Comparison of ENCODE assay signal across 12 cellular contexts in the genomic region with DNA sequence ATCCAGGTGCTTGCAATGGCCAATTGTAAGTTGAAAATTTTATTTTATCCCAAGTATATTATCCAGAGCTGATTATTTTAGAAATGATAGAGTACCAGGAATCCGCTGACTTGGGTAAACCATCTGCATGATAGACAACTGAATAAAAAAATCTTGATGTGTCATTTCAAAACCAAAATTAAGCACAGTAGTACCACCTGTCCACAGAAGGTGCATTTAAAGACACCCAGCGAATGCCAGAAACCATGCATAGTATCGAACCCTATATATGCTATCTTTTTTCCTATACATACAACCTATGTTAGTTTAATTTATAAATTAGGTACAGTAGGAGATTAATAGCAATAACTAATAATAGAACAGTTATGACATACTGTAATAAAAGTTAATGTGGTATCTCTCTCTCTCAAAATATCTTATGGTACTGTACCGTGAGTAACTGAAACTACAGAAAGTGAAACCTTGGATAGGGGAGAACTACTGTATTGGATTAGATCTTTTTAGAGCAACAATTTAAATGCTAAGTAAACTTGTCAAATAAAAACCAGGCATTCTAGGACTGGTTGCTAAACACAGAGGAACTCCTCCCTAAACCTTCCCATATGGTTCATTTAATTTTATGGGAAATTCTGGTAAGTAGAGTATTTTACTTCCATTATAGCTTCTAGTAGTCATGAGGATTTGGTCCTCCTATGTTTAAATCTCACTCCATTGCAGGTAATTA. TPM values are rescaled to one million over a fixed set of nuclear protein-coding genes. Genes with fewer than 3 reads are reported as not detected.
DNase-seq lines count a peak whose midpoint lies in the region; ATAC-seq and TF ChIP-seq lines count a peak whose summit lies in the region.
"Had no signal": no experiment of that assay in that cellular context is flagged by ENCODE, and none has a peak within 500 bp of the region (broad histone marks: within the 10 kb centered on the region; RNA-seq: fewer than 3 reads in every experiment).

No MANE protein-coding gene starts in this region.

- no peak overlapping the region for H2AFZ ChIP-seq in DND-41 (ENCODE audit: low read depth, low read length)

- H3K4me2 ChIP-seq in DND-41 (ENCODE audit: insufficient read depth, low read length): peak overlapping the region; percentile 83

- H3K27ac Mint-ChIP-seq in immature natural killer cell: peak overlapping the region; percentile 20 to 82 (median 70)

- ATAC-seq in DND-41 (ENCODE audit: insufficient read depth, low read depth) (peak; percentile 44; the same call in 2 of the 3 replicates), GM19395 (IDR thresholded peaks at IDR 0.05; ENCODE audit: unreplicated experiment) (peak; percentile 53), GM19023 (IDR thresholded peaks at IDR 0.05; ENCODE audit: unreplicated experiment) (no peak), GM19467 (IDR thresholded peaks at IDR 0.05; ENCODE audit: unreplicated experiment) (no peak)

- no peak for TF ChIP-seq CTCF in DND-41 (IDR thresholded peaks at IDR 0.05; ENCODE audit: borderline replicate concordance, extremely low read depth, low read length, poor library complexity, severe bottlenecking)

- peak overlapping the region; percentile 47 for H3K27ac ChIP-seq in DND-41 (ENCODE audit: low read length)
- H3K27ac ChIP-seq: ovary, SJCRH30 had no signal

- peaks cover 100% of the 10 kb centered on the region for H3K79me2 ChIP-seq in DND-41 (ENCODE audit: insufficient read depth, low read length)

- peak overlapping the region in 1 of 2 experiments; percentile 68; a peak in 1 of 4 replicates for H3K4me3 ChIP-seq in DND-41 (ENCODE audit: low read depth in 1 of 2, low read length in 2 of 2)
- H3K4me3 ChIP-seq: ovary, SJCRH30 had no signal

- peak overlapping the region; percentile 68 to 88 (median 75) for H3K4me3 Mint-ChIP-seq in immature natural killer cell

- peaks cover 98% of the 10 kb centered on the region for H3K4me1 ChIP-seq in DND-41 (ENCODE audit: insufficient read depth, low read length)
- H3K4me1 ChIP-seq: SJCRH30 had no signal

- DNase-seq in DND-41 (no peak), MV-4-11 (lab: John Stamatoyannopoulos, UW) (peak; percentile 13), immature natural killer cell (peak in 1 of 3 donors; percentile 19), iPS-NIHi11 (ENCODE audit: low spot score) (no peak), NCI-H1417 treated with DMSO at 0.1 percent for 48 hours (lab: John Stamatoyannopoulos, UW) (no peak)
- DNase-seq: activated CD8-positive, alpha-beta memory T cell treated with anti-CD3 and anti-CD28 coated beads, Interleukin-2, amount 50 U/mL, for 48 hours; NCI-H2081; ovary; SJCRH30 had no signal

- peaks cover 0 to 2% (median 0%) of the 10 kb centered on the region in 3 donors for H3K27me3 Mint-ChIP-seq in immature natural killer cell (ENCODE audit: low read depth in 3 of 3)

- H3K27me3 ChIP-seq in DND-41 (ENCODE audit: insufficient read depth, low read length, poor library complexity): no peaks in the 10 kb centered on the region
- H3K27me3 ChIP-seq: ovary, SJCRH30 had no signal

- no peaks in the 10 kb centered on the region for H3K9me3 Mint-ChIP-seq in immature natural killer cell

- peak overlapping the region; percentile 32; the same call in 1 of the 2 replicates for H3K9ac ChIP-seq in DND-41 (ENCODE audit: low read depth, low read length)

- H4K20me1 ChIP-seq in DND-41 (ENCODE audit: insufficient read depth, low read length): peaks cover 73% of the 10 kb centered on the region

- H3K36me3 Mint-ChIP-seq in immature natural killer cell: no peaks in the 10 kb centered on the region

- H3K9me3 ChIP-seq in DND-41 (ENCODE audit: insufficient read depth, low read length, severe bottlenecking): no peaks in the 10 kb centered on the region
- H3K9me3 ChIP-seq: ovary, SJCRH30 had no signal

- peaks cover 81% of the 10 kb centered on the region for H3K36me3 ChIP-seq in DND-41 (ENCODE audit: insufficient read depth, low read length)
- H3K36me3 ChIP-seq: ovary had no signal

- H3K4me1 Mint-ChIP-seq in immature natural killer cell: peaks cover 24 to 29% of the 10 kb centered on the region in 2 donors

RNA-seq across cellular contexts. Expression of a gene that starts 6.3 kb away (rescaled TPM):
- under 1 TPM in 2 of 3 donors, not detected in 1; 0.18 to 0.61 TPM for polyA plus RNA-seq in immature natural killer cell

Comparison
In these comparisons a context has a peak if more than half of its experiments do, and no peak if none do; other contexts are left out.
1. ATAC-seq: peak in DND-41 (single experiment) and GM19395 (single experiment); none in GM19023 (single experiment) and GM19467 (single experiment).